19 cellular contexts compared by ENCODE assay signal in the genomic region with DNA sequence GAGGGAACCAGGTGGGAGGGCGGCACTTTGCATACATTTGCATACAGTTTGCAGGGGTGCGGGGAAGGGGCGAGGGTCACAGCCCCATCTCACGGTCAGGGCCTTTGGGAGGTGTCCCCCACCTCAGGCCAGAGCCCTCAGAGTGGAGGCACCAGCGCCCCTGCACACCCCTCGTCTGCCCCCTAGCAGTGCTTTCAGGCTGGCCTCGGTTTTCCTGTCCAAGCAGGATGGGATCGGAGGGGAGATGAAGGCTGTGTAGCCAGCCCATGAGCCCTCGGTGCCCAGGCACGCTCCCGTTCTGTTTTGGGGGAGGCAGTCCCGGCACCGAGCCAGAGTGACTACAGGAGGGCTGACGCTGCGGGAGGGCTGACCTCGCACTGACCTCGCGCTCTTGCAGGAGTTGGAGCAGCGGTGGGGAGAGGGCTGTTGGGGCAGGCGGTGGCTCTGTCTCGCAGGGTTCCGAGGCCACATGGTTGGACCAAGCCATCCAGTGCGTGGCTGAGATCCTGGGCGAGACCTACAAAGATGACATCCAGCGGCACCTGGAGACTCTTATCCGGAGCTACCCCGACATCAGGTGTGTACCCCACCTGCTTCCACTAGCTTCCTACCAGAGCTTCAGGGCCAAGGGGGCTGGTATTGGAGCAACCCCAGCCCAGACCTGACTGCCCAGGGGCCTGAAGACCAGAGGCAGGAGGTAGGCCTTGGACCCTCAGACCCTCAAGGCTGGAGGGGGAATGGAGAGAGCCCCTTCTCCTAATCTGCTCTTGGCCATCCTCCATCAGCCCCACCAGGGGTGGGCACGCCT. TPM values are rescaled to one million over a fixed set of nuclear protein-coding genes. Genes with fewer than 3 reads are reported as not detected.
DNase-seq lines count a peak whose midpoint lies in the region; ATAC-seq and TF ChIP-seq lines count a peak whose summit lies in the region.
"Had no signal": no experiment of that assay in that cellular context is flagged by ENCODE, and none has a peak within 500 bp of the region (broad histone marks: within the 10 kb centered on the region; RNA-seq: fewer than 3 reads in every experiment).

No MANE protein-coding gene starts in this region.

- TF ChIP-seq EP300 in SK-N-SH (IDR thresholded peaks at IDR 0.05; ENCODE audit: borderline replicate concordance in 1 of 2, low read depth in 1 of 2, low read length in 1 of 2): no peak
- no peak for TF ChIP-seq EP300 in upper lobe of left lung (IDR thresholded peaks at IDR 0.05)

- H4K20me1 ChIP-seq in SK-N-SH (ENCODE audit: insufficient read depth): no peaks in the 10 kb centered on the region

- H3K9me3 ChIP-seq in SK-N-SH (no peaks in the 10 kb centered on the region), RWPE2 (ENCODE audit: severe bottlenecking) (no peaks in the 10 kb centered on the region), mesenchymal stem cell (ENCODE audit: control insufficient read depth, low read length) (no peaks in the 10 kb centered on the region), upper lobe of left lung (no peaks in the 10 kb centered on the region)
- H3K9me3 ChIP-seq: tibial nerve had no signal

- ATAC-seq in SK-N-SH treated with all-trans-retinoic acid at 6 μM for 48 hours (no peak), RWPE2 (ENCODE audit: low read depth) (no peak), upper lobe of left lung (ENCODE audit: low FRiP score in 2 of 2) (no peak), left ventricle myocardium superior (no peak), GM18511 (IDR thresholded peaks at IDR 0.05; ENCODE audit: unreplicated experiment) (no peak)
- ATAC-seq: esophagus mucosa had no signal

- TF ChIP-seq CTCF in SK-N-SH (IDR thresholded peaks at IDR 0.05): no peak
- TF ChIP-seq CTCF in RWPE2 (IDR thresholded peaks at IDR 0.05; ENCODE audit: poor library complexity, severe bottlenecking): no peak
- TF ChIP-seq CTCF in upper lobe of left lung (IDR thresholded peaks at IDR 0.05): no peak

- H3F3A ChIP-seq in SK-N-SH (replicated peaks; ENCODE audit: insufficient read depth): peaks cover 7% of the 10 kb centered on the region

- 81% methylated on average over 11 of the region's 28 CpGs for WGBS in SK-N-SH (ENCODE audit: low lambda C conversion rate)
- 84% methylated on average over 28 of the region's 28 CpGs for WGBS in mesenchymal stem cell
- 86% methylated on average over 11 to 21 of the region's 28 CpGs for WGBS in upper lobe of left lung, 2 donors

- no peak for DNase-seq in SK-N-SH
- no peak for DNase-seq in RWPE2 (ENCODE audit: low spot score)
- DNase-seq in mesenchymal stem cell: no peak
- peak in 1 of 2 donors; percentile 70 for DNase-seq in upper lobe of left lung
- no peak for DNase-seq in NCI-H2029 treated with DMSO at 0.1 percent for 48 hours (lab: John Stamatoyannopoulos, UW)
- DNase-seq in left ventricle myocardium superior: no peak
- DNase-seq: activated CD4-positive, alpha-beta T cell treated with anti-CD3 and anti-CD28 coated beads, Interleukin-2, amount 10 ng/mL, durations not matched to agents 7 days and 5 days; brain microvascular endothelial cell; CD4-positive, CD25-positive, alpha-beta regulatory T cell; head of caudate nucleus; nucleus accumbens; stimulated activated CD4-positive, alpha-beta T cell treated with anti-CD3 and anti-CD28 coated beads, Interleukin-4, amount 100 ng/mL, for 4 hours had no signal

- peak overlapping the region; percentile 37 to 46 for H3K4ac ChIP-seq in mesenchymal stem cell (ENCODE audit: low read depth in 1 of 2, low read length in 2 of 2)

- H3K9ac ChIP-seq in SK-N-SH (no peak overlapping the region), mesenchymal stem cell (ENCODE audit: low read length) (peak overlapping the region; percentile 15)

- H3K23ac ChIP-seq in mesenchymal stem cell (ENCODE audit: low read length in 2 of 2): no peak overlapping the region

- H3K36me3 ChIP-seq in SK-N-SH (replicated peaks in 1 of 2; ENCODE audit: control insufficient read depth in 1 of 2, insufficient read depth in 2 of 2, low read length in 1 of 2) (no peaks in the 10 kb centered on the region), RWPE2 (ENCODE audit: low read depth) (no peaks in the 10 kb centered on the region), mesenchymal stem cell (ENCODE audit: control insufficient read depth in 1 of 2, insufficient read depth in 2 of 2, low read depth in 1 of 2, low read length in 2 of 2) (no peaks in the 10 kb centered on the region), upper lobe of left lung (no peaks in the 10 kb centered on the region)
- H3K36me3 ChIP-seq: brain microvascular endothelial cell, tibial nerve had no signal

- CTCF ChIA-PET in SK-N-SH (lab: Yijun Ruan, JAX): interaction anchor here (0.6 to 1.4 kb wide), 3 partner anchors 19 to 184 kb away, joined by 3 to 5 read pairs (median 3); no protein-coding TSS in a partner anchor

- H3K27ac ChIP-seq in SK-N-SH (ENCODE audit: low read depth in 2 of 2, low read length in 1 of 2) (peak overlapping the region in 1 of 2 experiments; percentile 15; a peak in 1 of 4 replicates), RWPE2 (ENCODE audit: poor library complexity, severe bottlenecking) (peak overlapping the region; percentile 29), mesenchymal stem cell (ENCODE audit: low read length, poor library complexity, severe bottlenecking) (peak overlapping the region; percentile 48), upper lobe of left lung (peak overlapping the region in 3 of 4 donors; percentile 7 to 42 (median 7))
- H3K27ac ChIP-seq: 22Rv1, brain microvascular endothelial cell, SK-N-MC had no signal

- H2AFZ ChIP-seq in SK-N-SH (ENCODE audit: low read depth) (no peak overlapping the region), mesenchymal stem cell (ENCODE audit: low read depth, low read length) (no peak overlapping the region)

- TF ChIP-seq RAD21 in SK-N-SH (IDR thresholded peaks at IDR 0.05; ENCODE audit: low read length): no peak

- no peaks in the 10 kb centered on the region for H3K79me1 ChIP-seq in mesenchymal stem cell (replicated peaks; ENCODE audit: low read length, poor library complexity, severe bottlenecking)

- POLR2A ChIA-PET in SK-N-SH (lab: Yijun Ruan, JAX): no interaction called here

- peak overlapping the region; percentile 4 to 34 for H2BK12ac ChIP-seq in mesenchymal stem cell (ENCODE audit: low read length in 2 of 2)

- no peak overlapping the region for H3K14ac ChIP-seq in mesenchymal stem cell (ENCODE audit: low read length in 2 of 2)

- peak overlapping the region; percentile 1 for H2BK15ac ChIP-seq in mesenchymal stem cell (ENCODE audit: low read depth, poor library complexity, severe bottlenecking)

- intact Hi-C loops in left ventricle myocardium superior (cut with micrococcal nuclease): loop anchor here (10.0 kb wide), 1 partner anchor 77 kb away; no protein-coding TSS in a partner anchor

- no peak for TF ChIP-seq POLR2A in upper lobe of left lung (IDR thresholded peaks at IDR 0.05)

- H3K4me1 ChIP-seq in SK-N-SH (ENCODE audit: control insufficient read depth in 1 of 2, insufficient read depth in 2 of 2, low read depth in 1 of 2, low read length in 1 of 2) (peaks cover 28 to 29% of the 10 kb centered on the region in 2 experiments; a peak in 3 of 4 replicates), RWPE2 (ENCODE audit: insufficient read depth, poor library complexity, severe bottlenecking) (peaks cover 24% of the 10 kb centered on the region), mesenchymal stem cell (ENCODE audit: control insufficient read depth, insufficient read depth, low read depth, low read length) (peaks cover 61% of the 10 kb centered on the region), upper lobe of left lung (peaks cover 36 to 60% (median 56%) of the 10 kb centered on the region in 4 donors)

- H3K27me3 ChIP-seq in SK-N-SH (ENCODE audit: insufficient read depth): peaks cover 16% of the 10 kb centered on the region
- H3K27me3 ChIP-seq in RWPE2 (ENCODE audit: insufficient read depth, poor library complexity, severe bottlenecking): peaks cover 16% of the 10 kb centered on the region
- H3K27me3 ChIP-seq in mesenchymal stem cell (ENCODE audit: control insufficient read depth in 1 of 2, insufficient read depth in 1 of 2, low read length in 2 of 2): peaks cover 0 to 14% of the 10 kb centered on the region in 2 experiments
- peaks cover 0 to 14% (median 11%) of the 10 kb centered on the region in 4 donors for H3K27me3 ChIP-seq in upper lobe of left lung

- no peaks in the 10 kb centered on the region for H3K9me2 ChIP-seq in SK-N-SH

- H4K91ac ChIP-seq in mesenchymal stem cell (ENCODE audit: low read length): peak overlapping the region; percentile 71

- H3K4me2 ChIP-seq in SK-N-SH (peak overlapping the region; percentile 50; the same call in 1 of the 2 replicates), mesenchymal stem cell (ENCODE audit: low read length, poor library complexity, severe bottlenecking) (no peak overlapping the region)

- H3K4me3 ChIP-seq in SK-N-SH (ENCODE audit: low read depth in 2 of 2, low read length in 1 of 2) (no peak overlapping the region), RWPE2 (ENCODE audit: severe bottlenecking) (no peak overlapping the region), mesenchymal stem cell (ENCODE audit: insufficient read depth in 1 of 2, low read depth in 1 of 2, low read length in 2 of 2) (no peak overlapping the region), upper lobe of left lung (no peak overlapping the region)
- H3K4me3 ChIP-seq: SK-N-MC, tibial nerve had no signal

- peak overlapping the region; percentile 5 to 34 for H3K18ac ChIP-seq in mesenchymal stem cell (ENCODE audit: low read depth in 1 of 2, low read length in 2 of 2)

- H2BK5ac ChIP-seq in mesenchymal stem cell (ENCODE audit: low read depth, low read length, poor library complexity, severe bottlenecking): peak overlapping the region; percentile 60

- no peaks in the 10 kb centered on the region for H3K79me2 ChIP-seq in SK-N-SH (ENCODE audit: insufficient read depth)

- peak overlapping the region; percentile 95 for H2AK5ac ChIP-seq in mesenchymal stem cell (ENCODE audit: low read length, severe bottlenecking)

- H2BK120ac ChIP-seq in mesenchymal stem cell (ENCODE audit: low read depth, low read length): peak overlapping the region; percentile 76

- H4K8ac ChIP-seq in mesenchymal stem cell (ENCODE audit: low read length): peak overlapping the region; percentile 19

RNA-seq across cellular contexts. Expression of a gene that starts 13.6 kb away (rescaled TPM):
- polyA plus RNA-seq in SK-N-SH (2012; rRNA removed): 0.21 and 0.46 TPM in 2 replicates
- polyA plus RNA-seq in SK-N-SH (2012; cell fraction: cytosol; rRNA removed): 0.04 and 0.08 TPM in 2 replicates
- polyA plus RNA-seq in SK-N-SH (2012; cell fraction: nucleus; rRNA removed): 0.72 and 0.73 TPM in 2 replicates
- polyA plus RNA-seq in mesenchymal stem cell (2013, experiment 1 of 2): not detected
- polyA plus RNA-seq in mesenchymal stem cell (2013, experiment 2 of 2): 0.05 TPM
- 1 to 10 TPM in 5 of 6 donors, under 1 TPM in 1; 0.30 to 7.6 (median 2.9) TPM for total RNA-seq in upper lobe of left lung
- total RNA-seq in left ventricle myocardium superior: 0.42 TPM
- total RNA-seq: activated CD4-positive, alpha-beta T cell treated with anti-CD3 and anti-CD28 coated beads, Interleukin-2, amount 10 ng/mL, durations not matched to agents 7 days and 5 days; CD4-positive, CD25-positive, alpha-beta regulatory T cell had no signal
- polyA plus RNA-seq: CD4-positive, CD25-positive, alpha-beta regulatory T cell; keratinocyte had no signal

RNA-seq across cellular contexts. Expression of a gene that starts 15.1 kb away (rescaled TPM):
- polyA plus RNA-seq in SK-N-SH (2012; rRNA removed): 11.8 and 16.0 TPM in 2 replicates
- polyA plus RNA-seq in SK-N-SH (2012; cell fraction: cytosol; rRNA removed): 4.8 and 7.6 TPM in 2 replicates
- polyA plus RNA-seq in SK-N-SH (2012; cell fraction: nucleus; rRNA removed): 31.4 and 61.9 TPM in 2 replicates
- polyA plus RNA-seq in mesenchymal stem cell (2013, experiment 1 of 2): 29.2 TPM
- 27.7 TPM for polyA plus RNA-seq in mesenchymal stem cell (2013, experiment 2 of 2)
- 100 to 1,000 TPM in 4 of 6 donors, 10 to 100 TPM in 2; 51.2 to 542 (median 229) TPM for total RNA-seq in upper lobe of left lung
- 50.5 TPM for total RNA-seq in left ventricle myocardium superior
- polyA plus RNA-seq: CD4-positive, CD25-positive, alpha-beta regulatory T cell had no signal

RNA-seq across cellular contexts. Expression of a gene that starts 24.1 kb away (rescaled TPM):
- not detected in 2 replicates for polyA plus RNA-seq in SK-N-SH (2012; rRNA removed)
- not detected in 2 replicates for polyA plus RNA-seq in SK-N-SH (2012; cell fraction: cytosol; rRNA removed)
- polyA plus RNA-seq in SK-N-SH (2012; cell fraction: nucleus; rRNA removed): not detected in 2 replicates
- not detected for polyA plus RNA-seq in mesenchymal stem cell (2013, experiment 1 of 2)
- polyA plus RNA-seq in mesenchymal stem cell (2013, experiment 2 of 2): not detected
- total RNA-seq in upper lobe of left lung (not detected), left ventricle myocardium superior (not detected)
- total RNA-seq: activated CD4-positive, alpha-beta T cell treated with anti-CD3 and anti-CD28 coated beads, Interleukin-2, amount 10 ng/mL, durations not matched to agents 7 days and 5 days; CD4-positive, CD25-positive, alpha-beta regulatory T cell; esophagus mucosa; tibial nerve had no signal
- polyA plus RNA-seq: CD4-positive, CD25-positive, alpha-beta regulatory T cell; keratinocyte had no signal

RNA-seq across cellular contexts. Expression of a gene that starts 50.8 kb away (rescaled TPM):
- polyA plus RNA-seq in SK-N-SH (2012; rRNA removed): 59.7 and 61.6 TPM in 2 replicates
- polyA plus RNA-seq in SK-N-SH (2012; cell fraction: cytosol; rRNA removed): 30.0 and 41.9 TPM in 2 replicates
- polyA plus RNA-seq in SK-N-SH (2012; cell fraction: nucleus; rRNA removed): 160 and 189 TPM in 2 replicates
- polyA plus RNA-seq in mesenchymal stem cell (2013, experiment 1 of 2): 64.0 TPM
- polyA plus RNA-seq in mesenchymal stem cell (2013, experiment 2 of 2): 61.5 TPM
- total RNA-seq in upper lobe of left lung: 100 to 1,000 TPM; 108 to 268 (median 124) TPM
- 75.1 TPM for total RNA-seq in left ventricle myocardium superior
